ENCODE assay signal across 8 cellular contexts in the genomic region with DNA sequence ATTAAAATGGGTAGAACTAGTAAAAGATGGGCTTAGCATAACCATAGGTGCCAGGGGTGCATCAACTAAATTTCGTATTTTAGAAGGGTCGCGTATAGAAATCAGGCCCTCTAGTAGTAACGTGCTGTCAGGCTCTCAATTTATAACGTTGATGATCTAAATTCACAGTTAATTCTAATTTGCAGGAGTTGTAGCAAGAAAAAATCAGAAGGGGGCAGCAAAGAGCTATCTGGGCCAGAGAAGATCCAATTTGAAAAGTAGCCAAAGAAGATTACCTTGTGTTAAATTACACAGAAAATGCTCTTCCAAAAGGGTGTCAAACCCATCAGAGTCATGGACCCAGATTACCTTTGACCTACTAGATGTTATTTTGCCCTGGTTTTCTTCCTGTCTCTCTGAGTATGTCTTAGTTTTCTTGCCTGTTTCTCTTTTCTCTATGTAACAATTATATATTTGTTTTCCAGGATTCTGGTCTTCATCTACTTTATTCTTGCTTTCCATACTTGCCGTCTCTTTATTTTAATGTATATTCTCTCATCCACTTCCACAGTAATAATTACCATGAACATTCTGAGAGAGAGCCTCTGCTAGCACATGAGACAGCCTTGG.
A peak's percentile ranks its signal among the peaks of the same experiment; 100 is the strongest.
DNase-seq lines count a peak whose midpoint lies in the region; ATAC-seq lines count a peak whose summit lies in the region.

No MANE protein-coding gene starts in this region.

- no peaks in the 10 kb centered on the region for H3K36me3 Mint-ChIP-seq in activated naive CD4-positive, alpha-beta T cell treated with anti-CD3 and anti-CD28 coated beads for 36 hours (ENCODE audit: low read depth)
- no peaks in the 10 kb centered on the region for H3K36me3 Mint-ChIP-seq in memory B cell
- no peaks in the 10 kb centered on the region for H3K36me3 Mint-ChIP-seq in activated CD8-positive, alpha-beta memory T cell treated with anti-CD3 and anti-CD28 coated beads, Interleukin-2, amount 10 ng/mL, durations not matched to agents 7 days and 5 days

- peak; percentile 6 for DNase-seq in activated naive CD4-positive, alpha-beta T cell treated with anti-CD3 and anti-CD28 coated beads for 36 hours
- no peak for DNase-seq in activated naive CD4-positive, alpha-beta T cell treated with Interleukin-2 at 50 U/mL for 16 hours
- peak; percentile 65 for DNase-seq in NCI-H345 (lab: John Stamatoyannopoulos, UW)
- DNase-seq in T47D (ENCODE audit: low read depth in 1 of 2, low spot score in 1 of 2), result peak; percentile 32 to 46
- DNase-seq in memory B cell (ENCODE audit: low spot score in 2 of 2), result peak in 1 of 2 donors; percentile 32
- DNase-seq in NK-92 (lab: John Stamatoyannopoulos, UW; ENCODE audit: unreplicated experiment), result no peak
- DNase-seq in activated CD8-positive, alpha-beta memory T cell treated with anti-CD3 and anti-CD28 coated beads, Interleukin-2, amount 10 ng/mL, durations not matched to agents 7 days and 5 days, result no peak

- CTCF ChIA-PET in activated naive CD4-positive, alpha-beta T cell treated with anti-CD3 and anti-CD28 coated beads for 36 hours (lab: Charles Lee), result interaction anchor here (0.9 kb wide), 1 partner anchor 16 kb away, joined by 3 read pairs; no protein-coding TSS in a partner anchor
- CTCF ChIA-PET in activated CD8-positive, alpha-beta memory T cell treated with anti-CD3 and anti-CD28 coated beads, Interleukin-2, amount 10 ng/mL, durations not matched to agents 7 days and 5 days (lab: Charles Lee), result no interaction called here

- ATAC-seq in HG02884 (IDR thresholded peaks at IDR 0.05; ENCODE audit: unreplicated experiment) (peak; percentile 77), memory B cell (ENCODE audit: low read depth) (peak; percentile 47)
- ATAC-seq in activated CD8-positive, alpha-beta memory T cell treated with anti-CD3 and anti-CD28 coated beads, Interleukin-2, amount 10 ng/mL, durations not matched to agents 7 days and 5 days, result no peak

- no peak overlapping the region for H3K27ac Mint-ChIP-seq in activated naive CD4-positive, alpha-beta T cell treated with anti-CD3 and anti-CD28 coated beads for 36 hours
- no peak overlapping the region for H3K27ac Mint-ChIP-seq in memory B cell
- no peak overlapping the region for H3K27ac Mint-ChIP-seq in activated CD8-positive, alpha-beta memory T cell treated with anti-CD3 and anti-CD28 coated beads, Interleukin-2, amount 10 ng/mL, durations not matched to agents 7 days and 5 days

- no peaks in the 10 kb centered on the region for H3K9me3 Mint-ChIP-seq in activated naive CD4-positive, alpha-beta T cell treated with anti-CD3 and anti-CD28 coated beads for 36 hours
- H3K9me3 Mint-ChIP-seq in memory B cell, result no peaks in the 10 kb centered on the region
- H3K9me3 Mint-ChIP-seq in activated CD8-positive, alpha-beta memory T cell treated with anti-CD3 and anti-CD28 coated beads, Interleukin-2, amount 10 ng/mL, durations not matched to agents 7 days and 5 days (ENCODE audit: low read depth), result no peaks in the 10 kb centered on the region

- in situ Hi-C loops in T47D (cut with HindIII; ENCODE audit: low pct_unique_long_range_greater_than_20kb, low sequenced_read_pairs), result no loop called here

- intact Hi-C loops in activated naive CD4-positive, alpha-beta T cell treated with anti-CD3 and anti-CD28 coated beads for 36 hours (cut with micrococcal nuclease), result loop anchor here (1.0 kb wide), 1 partner anchor 1013 kb away; no protein-coding TSS in a partner anchor

- H3K4me1 Mint-ChIP-seq in activated naive CD4-positive, alpha-beta T cell treated with anti-CD3 and anti-CD28 coated beads for 36 hours (ENCODE audit: low read depth), result no peaks in the 10 kb centered on the region
- H3K4me1 Mint-ChIP-seq in memory B cell, result no peaks in the 10 kb centered on the region
- H3K4me1 Mint-ChIP-seq in activated CD8-positive, alpha-beta memory T cell treated with anti-CD3 and anti-CD28 coated beads, Interleukin-2, amount 10 ng/mL, durations not matched to agents 7 days and 5 days, result no peaks in the 10 kb centered on the region

- no peak overlapping the region for H3K4me3 Mint-ChIP-seq in activated naive CD4-positive, alpha-beta T cell treated with anti-CD3 and anti-CD28 coated beads for 36 hours
- no peak overlapping the region for H3K4me3 Mint-ChIP-seq in memory B cell
- no peak overlapping the region for H3K4me3 Mint-ChIP-seq in activated CD8-positive, alpha-beta memory T cell treated with anti-CD3 and anti-CD28 coated beads, Interleukin-2, amount 10 ng/mL, durations not matched to agents 7 days and 5 days

- H3K27me3 Mint-ChIP-seq in activated naive CD4-positive, alpha-beta T cell treated with anti-CD3 and anti-CD28 coated beads for 36 hours (ENCODE audit: low read depth), result no peaks in the 10 kb centered on the region
- H3K27me3 Mint-ChIP-seq in memory B cell, result no peaks in the 10 kb centered on the region
- H3K27me3 Mint-ChIP-seq in activated CD8-positive, alpha-beta memory T cell treated with anti-CD3 and anti-CD28 coated beads, Interleukin-2, amount 10 ng/mL, durations not matched to agents 7 days and 5 days, result no peaks in the 10 kb centered on the region

Comparison
In these comparisons a context has a peak if more than half of its experiments do, and no peak if none do; other contexts are left out.
1. DNase-seq: peak in activated naive CD4-positive, alpha-beta T cell treated with anti-CD3 and anti-CD28 coated beads for 36 hours (single experiment), NCI-H345 (single experiment) and T47D (2 of 2); none in activated naive CD4-positive, alpha-beta T cell treated with Interleukin-2 at 50 U/mL for 16 hours (single experiment), NK-92 (single experiment) and activated CD8-positive, alpha-beta memory T cell treated with anti-CD3 and anti-CD28 coated beads, Interleukin-2, amount 10 ng/mL, durations not matched to agents 7 days and 5 days (single experiment).